In the genomic region with DNA sequence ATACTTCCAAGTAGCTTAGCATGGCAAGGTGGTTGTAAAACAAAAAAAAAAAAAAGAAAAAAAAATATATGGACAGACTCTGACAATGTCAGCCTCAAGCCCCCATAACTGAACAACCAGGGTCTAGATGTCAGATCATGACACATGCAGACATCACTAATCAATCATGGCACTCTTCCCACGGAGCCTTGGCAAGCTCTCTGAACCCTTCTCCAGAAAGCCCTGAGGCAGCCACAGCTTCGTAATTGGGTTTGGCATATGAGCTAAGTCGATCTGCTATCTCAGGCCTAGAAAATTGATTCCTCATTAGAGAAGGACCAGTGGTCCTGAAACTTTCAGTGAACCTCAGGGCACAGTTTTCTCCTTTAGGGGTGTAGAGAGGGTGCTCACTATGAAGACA, we compare ENCODE assay signal across 19 cellular contexts.
DNase-seq lines count a peak whose midpoint lies in the region; ATAC-seq and TF ChIP-seq lines count a peak whose summit lies in the region.
"Had no signal": no experiment of that assay in that cellular context is flagged by ENCODE, and none has a peak within 500 bp of the region (broad histone marks: within the 10 kb centered on the region; RNA-seq: fewer than 3 reads in every experiment).

No MANE protein-coding gene starts in this region.

- peaks cover 11% of the 10 kb centered on the region; the same call in 2 of the 3 replicates for H3K4me1 Mint-ChIP-seq in GM23338

- no peaks in the 10 kb centered on the region for H3K9me3 ChIP-seq in DOHH2 (ENCODE audit: control insufficient read depth, insufficient read depth, low read length)
- H3K9me3 ChIP-seq in PC-3 (ENCODE audit: low read length) = no peaks in the 10 kb centered on the region
- H3K9me3 ChIP-seq in esophagus muscularis mucosa = no peaks in the 10 kb centered on the region
- no peaks in the 10 kb centered on the region for H3K9me3 ChIP-seq in osteoblast (ENCODE audit: low read depth, low read length)
- H3K9me3 ChIP-seq: BLaER1 treated with 17β-estradiol and CSF1 and Interleukin-3, amounts not matched to agents 10 nM and 100 nM had no signal

- TF ChIP-seq EP300 in esophagus muscularis mucosa (IDR thresholded peaks at IDR 0.05) = no peak

- H3K9me2 ChIP-seq in DOHH2 (replicated peaks; ENCODE audit: control insufficient read depth, low read length) = no peaks in the 10 kb centered on the region
- no peaks in the 10 kb centered on the region for H3K9me2 ChIP-seq in PC-3 (replicated peaks; ENCODE audit: low read length)
- no peaks in the 10 kb centered on the region; the same call in 1 of the 2 replicates for H3K9me2 ChIP-seq in GM23338 (ENCODE audit: insufficient read depth)

- no peak for TF ChIP-seq POLR2A in esophagus muscularis mucosa (IDR thresholded peaks at IDR 0.05; ENCODE audit: low read depth)

- DNase-seq in PC-3 (peak; percentile 56), esophagus muscularis mucosa (ENCODE audit: extremely low spot score) (no peak), osteoblast (ENCODE audit: insufficient read length, low spot score, missing footprints) (peak; percentile 30), SK-N-DZ (ENCODE audit: low spot score) (no peak), GM23338 (ENCODE audit: low spot score) (no peak)
- DNase-seq: DMS79 treated with DMSO at 0.1 percent for 48 hours, GOT3, HFFc6, KG1, NCI-H1092, NCI-H2081 treated with DMSO at 0.1 percent for 48 hours, NCI-H524 treated with DMSO at 0.1 percent for 48 hours, SHP77 had no signal

- TF ChIP-seq CTCF in DOHH2 (IDR thresholded peaks at IDR 0.05; ENCODE audit: low read depth, low read length, poor library complexity, severe bottlenecking) (no peak), PC-3 (conservative IDR thresholded peaks at IDR 0.05; ENCODE audit: low read depth, low read length) (no peak), esophagus muscularis mucosa (IDR thresholded peaks at IDR 0.05) (no peak), osteoblast (IDR thresholded peaks at IDR 0.05; ENCODE audit: extremely low read depth, low read depth, low read length) (no peak), GM23338 (conservative IDR thresholded peaks at IDR 0.05; ENCODE audit: low read depth in 2 of 2) (no peak)

- no peaks in the 10 kb centered on the region for H3K9me3 Mint-ChIP-seq in GM23338
- H3K9me3 Mint-ChIP-seq: HFFc6 had no signal

- no peak overlapping the region for H3K4me3 Mint-ChIP-seq in GM23338
- H3K4me3 Mint-ChIP-seq: HFFc6 had no signal

- no peaks in the 10 kb centered on the region for H3K27me3 Mint-ChIP-seq in GM23338 (ENCODE audit: insufficient read depth, low read depth, poor library complexity)

- H3K27ac ChIP-seq in DOHH2 (ENCODE audit: low read depth, low read length) (0 out of 2 replicates have a peak overlapping the region, but pooled peaks have one; percentile 98), PC-3 (ENCODE audit: low read length) (no peak overlapping the region), esophagus muscularis mucosa (replicated peaks in 1 of 4) (peak overlapping the region; percentile 81 to 92 (median 84)), osteoblast (ENCODE audit: low read depth, low read length) (no peak overlapping the region), GM23338 (ENCODE audit: low read depth) (no peak overlapping the region)
- H3K27ac ChIP-seq: BLaER1 treated with 17β-estradiol and CSF1 and Interleukin-3, amounts not matched to agents 10 nM and 100 nM had no signal

- no TSS peak for BruUV-seq in PC-3 (replicated peaks; lab: Mats Ljungman, UMichigan)

- H4K20me1 ChIP-seq in DOHH2 (ENCODE audit: control insufficient read depth, insufficient read depth, low read depth, low read length) (no peaks in the 10 kb centered on the region), PC-3 (ENCODE audit: low read length) (no peaks in the 10 kb centered on the region), osteoblast (ENCODE audit: insufficient read depth, low read length) (no peaks in the 10 kb centered on the region), GM23338 (replicated peaks; ENCODE audit: insufficient read depth) (no peaks in the 10 kb centered on the region)
- H4K20me1 ChIP-seq: BLaER1 treated with 17β-estradiol and CSF1 and Interleukin-3, amounts not matched to agents 10 nM and 100 nM had no signal

- H3K4me2 ChIP-seq in DOHH2 (ENCODE audit: low read length) (peak overlapping the region; percentile 99; the same call in 1 of the 2 replicates), PC-3 (ENCODE audit: low read length) (no peak overlapping the region), osteoblast (ENCODE audit: insufficient read depth, low read length) (no peak overlapping the region), GM23338 (no peak overlapping the region)
- H3K4me2 ChIP-seq: BLaER1 treated with 17β-estradiol and CSF1 and Interleukin-3, amounts not matched to agents 10 nM and 100 nM had no signal

- intact Hi-C loops in PC-3 (cut with micrococcal nuclease) (no loop called here), esophagus muscularis mucosa (cut with DNase I) (no loop called here)

- no peak overlapping the region for H3K9ac ChIP-seq in PC-3 (ENCODE audit: low read length)
- H3K9ac ChIP-seq: BLaER1 treated with 17β-estradiol and CSF1 and Interleukin-3, amounts not matched to agents 10 nM and 100 nM had no signal

- no peak overlapping the region for H2AFZ ChIP-seq in PC-3 (ENCODE audit: low read length)
- H2AFZ ChIP-seq in osteoblast (ENCODE audit: low read length) = no peak overlapping the region
- no peak overlapping the region for H2AFZ ChIP-seq in GM23338

- no peak overlapping the region for H3K27ac Mint-ChIP-seq in GM23338
- H3K27ac Mint-ChIP-seq: HFFc6 had no signal

- H3K79me2 ChIP-seq in DOHH2 (ENCODE audit: control insufficient read depth, low read length) = peaks cover 3% of the 10 kb centered on the region
- H3K79me2 ChIP-seq in PC-3 (ENCODE audit: low read length) = no peaks in the 10 kb centered on the region
- H3K79me2 ChIP-seq in osteoblast (ENCODE audit: insufficient read depth, low read length) = no peaks in the 10 kb centered on the region
- H3K79me2 ChIP-seq in GM23338 (replicated peaks; ENCODE audit: insufficient read depth) = no peaks in the 10 kb centered on the region

- H3K4me3 ChIP-seq in DOHH2 (ENCODE audit: low read length) (no peak overlapping the region), PC-3 (ENCODE audit: low read length) (no peak overlapping the region), esophagus muscularis mucosa (no peak overlapping the region), osteoblast (ENCODE audit: insufficient read depth, low read length) (no peak overlapping the region), GM23338 (no peak overlapping the region)
- H3K4me3 ChIP-seq: BLaER1 treated with 17β-estradiol and CSF1 and Interleukin-3, amounts not matched to agents 10 nM and 100 nM; GM12878 had no signal

- peaks cover 12% of the 10 kb centered on the region; the same call in 2 of the 3 replicates for H3K36me3 Mint-ChIP-seq in GM23338 (ENCODE audit: low read depth)

- H3K36me3 ChIP-seq in DOHH2 (ENCODE audit: control insufficient read depth, low read length) (peaks cover 69% of the 10 kb centered on the region), PC-3 (ENCODE audit: low read depth, low read length) (peaks cover 4% of the 10 kb centered on the region; the same call in 1 of the 2 replicates), esophagus muscularis mucosa (peaks cover 17 to 80% (median 40%) of the 10 kb centered on the region in 4 donors), osteoblast (ENCODE audit: insufficient read depth, low read length) (peaks cover 26% of the 10 kb centered on the region), GM23338 (ENCODE audit: insufficient read depth) (no peaks in the 10 kb centered on the region; the same call in 1 of the 2 replicates)

- POLR2A ChIA-PET in PC-3 (lab: Charles Lee; ENCODE audit: unreplicated experiment) = interaction anchor here (0.6 kb wide), 2 partner anchors 11 to 46 kb away, joined by 3 to 6 read pairs; no protein-coding TSS in a partner anchor

- H3F3A ChIP-seq in DOHH2 (ENCODE audit: control insufficient read depth, insufficient read depth) (peaks cover 34% of the 10 kb centered on the region), PC-3 (ENCODE audit: low read length, unreplicated experiment) (no peaks in the 10 kb centered on the region), GM23338 (replicated peaks; ENCODE audit: low read depth) (no peaks in the 10 kb centered on the region)

- 74% methylated on average over 3 of the region's 3 CpGs for WGBS in esophagus muscularis mucosa

- ATAC-seq in PC-3 = no peak
- no peak for ATAC-seq in GM19328 (IDR thresholded peaks at IDR 0.05; ENCODE audit: unreplicated experiment)
- ATAC-seq in GM23338 = no peak
- ATAC-seq: GM12878, HepG2, Panc1 had no signal

- CTCF ChIA-PET in PC-3 (lab: Charles Lee) = no interaction called here

- peaks cover 57% of the 10 kb centered on the region for H3K4me1 ChIP-seq in DOHH2 (ENCODE audit: control insufficient read depth, low read length)
- H3K4me1 ChIP-seq in PC-3 (ENCODE audit: insufficient read depth, low read length) = peaks cover 23% of the 10 kb centered on the region
- peaks cover 34 to 100% (median 99%) of the 10 kb centered on the region in 4 donors for H3K4me1 ChIP-seq in esophagus muscularis mucosa
- H3K4me1 ChIP-seq in osteoblast (ENCODE audit: insufficient read depth, low read length) = peaks cover 7% of the 10 kb centered on the region
- peaks cover 7% of the 10 kb centered on the region; the same call in 1 of the 2 replicates for H3K4me1 ChIP-seq in GM23338 (ENCODE audit: insufficient read depth)

- no peaks in the 10 kb centered on the region for H3K27me3 ChIP-seq in DOHH2 (ENCODE audit: control insufficient read depth, low read length)
- no peaks in the 10 kb centered on the region for H3K27me3 ChIP-seq in PC-3 (ENCODE audit: low read length)
- no peaks in the 10 kb centered on the region for H3K27me3 ChIP-seq in esophagus muscularis mucosa
- no peaks in the 10 kb centered on the region for H3K27me3 ChIP-seq in osteoblast (ENCODE audit: insufficient read depth, low read length)
- H3K27me3 ChIP-seq in GM23338 (ENCODE audit: insufficient read depth) = no peaks in the 10 kb centered on the region
- H3K27me3 ChIP-seq: BLaER1 treated with 17β-estradiol and CSF1 and Interleukin-3, amounts not matched to agents 10 nM and 100 nM had no signal

TF ChIP-seq in GM23338, 12 proteins besides CTCF, POLR2A, EP300 and RAD21 (continues in another document):
- TF ChIP-seq EZH2phosphoT487 (IDR thresholded peaks at IDR 0.05; ENCODE audit: unreplicated experiment) = no peak
- TF ChIP-seq STAT1 (IDR thresholded peaks at IDR 0.05; ENCODE audit: unreplicated experiment) = no peak

Comparison
In these comparisons a context has a peak if more than half of its experiments do, and no peak if none do; other contexts are left out.
1. H3K27ac ChIP-seq: peak in DOHH2 (single experiment) and esophagus muscularis mucosa (4 of 4); none in PC-3 (single experiment), osteoblast (single experiment) and GM23338 (single experiment).
2. DNase-seq: peak in PC-3 (single experiment) and osteoblast (single experiment); none in esophagus muscularis mucosa (single experiment), SK-N-DZ (single experiment) and GM23338 (single experiment).